1 cellular context compared by ENCODE assay signal in genomic region chr13:32471187-32471922, GRCh38.
TF ChIP-seq lines count a peak whose summit lies in the region.

No MANE protein-coding gene starts in this region.

TF ChIP-seq in GM23338, 12 proteins besides CTCF, POLR2A, EP300 and RAD21 (continued from another document):
- TF ChIP-seq ZNF462 (CRISPR knock-in tag; IDR thresholded peaks at IDR 0.05) (no peak), ZNF114 (CRISPR knock-in tag; IDR thresholded peaks at IDR 0.05) (no peak)
